Comparison of ENCODE assay signal across 1 cellular context in the genomic region with DNA sequence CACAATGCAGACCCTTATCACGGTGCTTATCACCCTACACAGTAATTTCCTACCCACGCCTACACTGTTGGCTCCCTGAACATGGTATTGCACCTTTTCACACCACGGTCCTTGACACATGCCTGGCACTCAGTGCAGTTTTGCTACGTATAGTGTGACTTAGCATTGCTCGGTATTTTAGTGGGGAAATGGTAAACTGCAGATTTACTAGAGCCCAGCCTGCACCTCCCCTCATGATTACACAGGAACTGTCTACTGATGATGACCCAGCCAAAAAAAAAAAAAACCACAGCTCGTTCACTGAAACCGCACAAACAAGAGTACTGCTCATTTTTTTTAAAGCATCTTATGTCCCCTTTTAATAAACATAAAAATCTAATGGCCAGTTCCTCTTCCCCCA.
TF ChIP-seq lines count a peak whose summit lies in the region.

No MANE protein-coding gene starts in this region.

TF ChIP-seq in GM12878, 131 proteins besides CTCF, POLR2A, EP300 and RAD21 (continued from another document):
- TF ChIP-seq MEF2B (IDR thresholded peaks at IDR 0.05; ENCODE audit: partially characterized antibody, poor library complexity, severe bottlenecking) (no peak), IKZF2 (IDR thresholded peaks at IDR 0.05) (no peak), SREBF2 (IDR thresholded peaks at IDR 0.05; ENCODE audit: low read length) (no peak), PAX5 (IDR thresholded peaks at IDR 0.05; ENCODE audit: borderline replicate concordance, low read depth, low read length) (no peak), ZNF384 (IDR thresholded peaks at IDR 0.05; ENCODE audit: borderline replicate concordance, low read depth, low read length) (peak; percentile 93), SKIL (IDR thresholded peaks at IDR 0.05; ENCODE audit: low read depth, poor library complexity, severe bottlenecking) (no peak), REST (IDR thresholded peaks at IDR 0.05; ENCODE audit: low read depth, low read length) (no peak)
- TF ChIP-seq, protein P1, sequence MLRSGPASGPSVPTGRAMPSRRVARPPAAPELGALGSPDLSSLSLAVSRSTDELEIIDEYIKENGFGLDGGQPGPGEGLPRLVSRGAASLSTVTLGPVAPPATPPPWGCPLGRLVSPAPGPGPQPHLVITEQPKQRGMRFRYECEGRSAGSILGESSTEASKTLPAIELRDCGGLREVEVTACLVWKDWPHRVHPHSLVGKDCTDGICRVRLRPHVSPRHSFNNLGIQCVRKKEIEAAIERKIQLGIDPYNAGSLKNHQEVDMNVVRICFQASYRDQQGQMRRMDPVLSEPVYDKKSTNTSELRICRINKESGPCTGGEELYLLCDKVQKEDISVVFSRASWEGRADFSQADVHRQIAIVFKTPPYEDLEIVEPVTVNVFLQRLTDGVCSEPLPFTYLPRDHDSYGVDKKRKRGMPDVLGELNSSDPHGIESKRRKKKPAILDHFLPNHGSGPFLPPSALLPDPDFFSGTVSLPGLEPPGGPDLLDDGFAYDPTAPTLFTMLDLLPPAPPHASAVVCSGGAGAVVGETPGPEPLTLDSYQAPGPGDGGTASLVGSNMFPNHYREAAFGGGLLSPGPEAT (IDR thresholded peaks at IDR 0.05; ENCODE audit: low read depth): no peak
- TF ChIP-seq, protein P2, sequence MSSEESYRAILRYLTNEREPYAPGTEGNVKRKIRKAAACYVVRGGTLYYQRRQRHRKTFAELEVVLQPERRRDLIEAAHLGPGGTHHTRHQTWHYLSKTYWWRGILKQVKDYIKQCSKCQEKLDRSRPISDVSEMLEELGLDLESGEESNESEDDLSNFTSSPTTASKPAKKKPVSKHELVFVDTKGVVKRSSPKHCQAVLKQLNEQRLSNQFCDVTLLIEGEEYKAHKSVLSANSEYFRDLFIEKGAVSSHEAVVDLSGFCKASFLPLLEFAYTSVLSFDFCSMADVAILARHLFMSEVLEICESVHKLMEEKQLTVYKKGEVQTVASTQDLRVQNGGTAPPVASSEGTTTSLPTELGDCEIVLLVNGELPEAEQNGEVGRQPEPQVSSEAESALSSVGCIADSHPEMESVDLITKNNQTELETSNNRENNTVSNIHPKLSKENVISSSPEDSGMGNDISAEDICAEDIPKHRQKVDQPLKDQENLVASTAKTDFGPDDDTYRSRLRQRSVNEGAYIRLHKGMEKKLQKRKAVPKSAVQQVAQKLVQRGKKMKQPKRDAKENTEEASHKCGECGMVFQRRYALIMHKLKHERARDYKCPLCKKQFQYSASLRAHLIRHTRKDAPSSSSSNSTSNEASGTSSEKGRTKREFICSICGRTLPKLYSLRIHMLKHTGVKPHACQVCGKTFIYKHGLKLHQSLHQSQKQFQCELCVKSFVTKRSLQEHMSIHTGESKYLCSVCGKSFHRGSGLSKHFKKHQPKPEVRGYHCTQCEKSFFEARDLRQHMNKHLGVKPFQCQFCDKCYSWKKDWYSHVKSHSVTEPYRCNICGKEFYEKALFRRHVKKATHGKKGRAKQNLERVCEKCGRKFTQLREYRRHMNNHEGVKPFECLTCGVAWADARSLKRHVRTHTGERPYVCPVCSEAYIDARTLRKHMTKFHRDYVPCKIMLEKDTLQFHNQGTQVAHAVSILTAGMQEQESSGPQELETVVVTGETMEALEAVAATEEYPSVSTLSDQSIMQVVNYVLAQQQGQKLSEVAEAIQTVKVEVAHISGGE (CRISPR knock-in tag; IDR thresholded peaks at IDR 0.05): no peak
TF ChIP-seq in GM12878: peak in this region for 7.
